ENCODE assay signal across 14 cellular contexts in the genomic region with DNA sequence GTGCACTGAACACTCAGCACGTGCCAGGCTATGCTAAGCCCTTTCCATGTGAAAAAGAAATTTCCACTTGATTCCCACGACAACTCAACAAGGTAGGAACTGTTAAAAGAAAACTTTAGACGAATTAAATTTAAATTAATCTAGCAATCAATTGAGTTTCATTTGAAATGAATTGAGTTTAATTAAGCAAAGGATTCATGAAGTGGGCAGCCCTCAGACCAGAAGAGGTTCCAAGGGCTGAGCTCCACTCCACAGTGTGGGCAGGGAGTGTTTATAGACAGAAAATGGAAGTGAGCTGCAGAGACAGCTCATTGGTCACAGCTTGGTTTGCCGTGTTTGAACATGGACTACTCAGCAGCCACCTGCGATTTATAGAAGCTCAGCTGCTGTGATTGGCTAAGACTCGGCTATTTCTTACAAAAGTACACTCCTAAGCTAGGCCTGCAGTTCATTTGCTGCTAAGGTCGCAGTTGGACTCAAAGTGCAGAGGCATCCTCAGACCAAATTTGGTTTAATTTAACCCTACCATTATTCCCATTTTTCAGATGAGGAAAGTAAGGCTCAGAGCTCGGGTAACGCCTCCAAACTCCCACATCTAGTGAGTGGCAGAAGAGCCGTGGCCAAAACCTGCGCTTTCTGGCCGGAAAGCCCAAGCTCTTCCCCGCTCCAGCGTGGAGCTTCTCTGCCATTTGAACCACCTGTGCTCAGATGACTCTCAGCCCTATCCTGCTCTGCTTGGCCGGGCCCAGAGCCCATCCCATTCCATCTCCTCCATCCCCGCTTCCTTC. TPM values are rescaled to one million over a fixed set of nuclear protein-coding genes. Genes with fewer than 3 reads are reported as not detected.
DNase-seq lines count a peak whose midpoint lies in the region; ATAC-seq and TF ChIP-seq lines count a peak whose summit lies in the region.
"Had no signal": no experiment of that assay in that cellular context is flagged by ENCODE, and none has a peak within 500 bp of the region (broad histone marks: within the 10 kb centered on the region; RNA-seq: fewer than 3 reads in every experiment).

No MANE protein-coding gene starts in this region.

- no peak for TF ChIP-seq EP300 in stomach (IDR thresholded peaks at IDR 0.05)

- peaks cover 7% of the 10 kb centered on the region for H3K27me3 Mint-ChIP-seq in glutamatergic neuron (ENCODE audit: unreplicated experiment)

- no peaks in the 10 kb centered on the region for H3K36me3 Mint-ChIP-seq in glutamatergic neuron (ENCODE audit: unreplicated experiment)
- H3K36me3 Mint-ChIP-seq: natural killer cell treated with Interleukin-12 subunit alpha and Interleukin-12 subunit beta and Interleukin-15 and Interleukin-18, amount 100 ng/mL, for 72 hours; WTC11 had no signal

- 88 to 93% (median 91%) methylated on average over 16 of the region's 16 CpGs for whole genome bisulfite sequencing in stomach, 5 donors

- peaks cover 11% of the 10 kb centered on the region for H3K4me1 Mint-ChIP-seq in glutamatergic neuron (ENCODE audit: low read depth, unreplicated experiment)
- H3K4me1 Mint-ChIP-seq: WTC11 had no signal

- peak overlapping the region; percentile 99 for H3K27ac ChIP-seq in RWPE2 (ENCODE audit: poor library complexity, severe bottlenecking)
- peak overlapping the region; percentile 87 to 97 (median 91) for H3K27ac ChIP-seq in stomach
- H3K27ac ChIP-seq: SK-N-MC had no signal

- H3K4me3 Mint-ChIP-seq in glutamatergic neuron (ENCODE audit: unreplicated experiment), result no peak overlapping the region
- H3K4me3 Mint-ChIP-seq: natural killer cell treated with Interleukin-12 subunit alpha and Interleukin-12 subunit beta and Interleukin-15 and Interleukin-18, amount 100 ng/mL, for 72 hours; WTC11 had no signal

- DNase-seq in HT1080 (ENCODE audit: low read depth) (peak; percentile 17), RWPE2 (ENCODE audit: low spot score) (no peak), glutamatergic neuron (peak; percentile 6), stomach (no peak), NCI-H345 (lab: John Stamatoyannopoulos, UW) (no peak), NCI-H1105 (lab: John Stamatoyannopoulos, UW) (no peak)
- no peak for DNase-seq in stimulated activated naive CD4-positive, alpha-beta T cell (lab: John Stamatoyannopoulos, UW)
- DNase-seq: amygdala, NCI-H1436 had no signal

- peaks cover 75% of the 10 kb centered on the region for H3K4me1 ChIP-seq in RWPE2 (ENCODE audit: insufficient read depth, poor library complexity, severe bottlenecking)
- H3K4me1 ChIP-seq in stomach, result peaks cover 52 to 89% (median 74%) of the 10 kb centered on the region in 4 donors

- no peaks in the 10 kb centered on the region for H3K9me3 ChIP-seq in RWPE2 (ENCODE audit: severe bottlenecking)
- H3K9me3 ChIP-seq in stomach, result no peaks in the 10 kb centered on the region

- no peak for TF ChIP-seq POLR2A in stomach (IDR thresholded peaks at IDR 0.05)

- intact Hi-C loops in stomach (cut with DNase I; ENCODE audit: low total_unique reads), result no loop called here

- TF ChIP-seq CTCF in RWPE2 (IDR thresholded peaks at IDR 0.05; ENCODE audit: poor library complexity, severe bottlenecking), result no peak
- no peak for TF ChIP-seq CTCF in glutamatergic neuron (IDR thresholded peaks at IDR 0.05; ENCODE audit: partially characterized antibody, unreplicated experiment)
- no peak for TF ChIP-seq CTCF in stomach (IDR thresholded peaks at IDR 0.05)

- no peaks in the 10 kb centered on the region for H3K9me3 Mint-ChIP-seq in glutamatergic neuron (ENCODE audit: unreplicated experiment)
- H3K9me3 Mint-ChIP-seq: natural killer cell treated with Interleukin-12 subunit alpha and Interleukin-12 subunit beta and Interleukin-15 and Interleukin-18, amount 100 ng/mL, for 72 hours; WTC11 had no signal

- H3K27me3 ChIP-seq in RWPE2 (ENCODE audit: insufficient read depth, poor library complexity, severe bottlenecking), result no peaks in the 10 kb centered on the region
- H3K27me3 ChIP-seq in stomach, result no peaks in the 10 kb centered on the region

- no peak for ATAC-seq in RWPE2 (ENCODE audit: low read depth)

- no peak overlapping the region for H3K27ac Mint-ChIP-seq in glutamatergic neuron (ENCODE audit: unreplicated experiment)
- H3K27ac Mint-ChIP-seq: natural killer cell treated with Interleukin-12 subunit alpha and Interleukin-12 subunit beta and Interleukin-15 and Interleukin-18, amount 100 ng/mL, for 72 hours; WTC11 had no signal

- H3K4me3 ChIP-seq in RWPE2 (ENCODE audit: severe bottlenecking) (no peak overlapping the region), stomach (no peak overlapping the region)
- H3K4me3 ChIP-seq: SK-N-MC had no signal

- H3K36me3 ChIP-seq in RWPE2 (ENCODE audit: low read depth) (no peaks in the 10 kb centered on the region), stomach (no peaks in the 10 kb centered on the region)

RNA-seq across cellular contexts. Expression of a gene that starts 24.9 kb away (rescaled TPM):
- not detected in 2 replicates for total RNA-seq in HT1080 (2014; rRNA removed; shearing (Covaris generic))
- polyA plus RNA-seq in HT1080 (2015; cell fraction: cytosol; rRNA removed), result not detected in 2 replicates
- not detected in 2 replicates for polyA plus RNA-seq in HT1080 (2015; cell fraction: nucleus; rRNA removed)
- total RNA-seq in glutamatergic neuron (ENCODE audit: unreplicated experiment), result not detected
- not detected for total RNA-seq in stomach
- 10 to 100 TPM in 1 of 3 donors, under 1 TPM in 1, not detected in 1; 0.46 to 64.6 TPM for polyA plus RNA-seq in stomach
- total RNA-seq: kidney epithelial cell; natural killer cell treated with Interleukin-12 subunit alpha and Interleukin-12 subunit beta and Interleukin-15 and Interleukin-18, amount 100 ng/mL, for 72 hours; right cardiac atrium; WTC11 had no signal
- polyA plus RNA-seq: right cardiac atrium had no signal

RNA-seq across cellular contexts. Expression of a gene that starts 50.3 kb away (rescaled TPM):
- total RNA-seq in HT1080 (2014; rRNA removed; shearing (Covaris generic)), result 1.4 TPM in 1 of 2 replicates, not detected in the other
- polyA plus RNA-seq in HT1080 (2015; cell fraction: cytosol; rRNA removed), result not detected in 2 replicates
- polyA plus RNA-seq in HT1080 (2015; cell fraction: nucleus; rRNA removed), result not detected in 2 replicates
- total RNA-seq in glutamatergic neuron (ENCODE audit: unreplicated experiment), result not detected
- under 1 TPM in 1 of 5 donors, not detected in 4; 0.92 TPM for total RNA-seq in stomach
- 10 to 100 TPM in 1 of 3 donors, 1 to 10 TPM in 1, not detected in 1; 2.4 to 16.2 TPM for polyA plus RNA-seq in stomach
- total RNA-seq: kidney epithelial cell; natural killer cell treated with Interleukin-12 subunit alpha and Interleukin-12 subunit beta and Interleukin-15 and Interleukin-18, amount 100 ng/mL, for 72 hours; right cardiac atrium; WTC11 had no signal
- polyA plus RNA-seq: right cardiac atrium had no signal

Comparison
In these comparisons a context has a peak if more than half of its experiments do, and no peak if none do; other contexts are left out.
1. DNase-seq: peak in HT1080 (single experiment) and glutamatergic neuron (single experiment); none in RWPE2 (single experiment), stomach (single experiment), NCI-H345 (single experiment), stimulated activated naive CD4-positive, alpha-beta T cell (0 of 6) and NCI-H1105 (single experiment).